13 cellular contexts compared by ENCODE assay signal in the genomic region with DNA sequence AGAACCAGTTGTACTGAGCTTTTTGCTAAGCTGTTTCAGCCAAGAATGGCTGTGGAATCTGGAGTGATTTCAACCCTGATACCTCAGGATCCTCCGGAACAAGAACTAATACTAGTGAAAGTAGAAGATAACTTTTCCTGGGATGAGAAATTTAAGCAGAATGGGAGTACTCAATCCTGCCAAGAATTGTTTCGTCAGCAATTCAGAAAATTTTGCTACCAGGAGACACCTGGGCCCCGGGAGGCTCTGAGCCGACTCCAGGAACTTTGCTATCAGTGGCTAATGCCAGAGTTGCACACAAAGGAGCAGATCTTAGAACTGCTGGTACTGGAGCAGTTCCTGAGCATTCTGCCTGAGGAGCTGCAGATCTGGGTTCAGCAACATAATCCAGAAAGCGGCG. TPM values are rescaled to one million over a fixed set of nuclear protein-coding genes. Genes with fewer than 3 reads are reported as not detected.
DNase-seq lines count a peak whose midpoint lies in the region; ATAC-seq and TF ChIP-seq lines count a peak whose summit lies in the region.
"Had no signal": no experiment of that assay in that cellular context is flagged by ENCODE, and none has a peak within 500 bp of the region (broad histone marks: within the 10 kb centered on the region; RNA-seq: fewer than 3 reads in every experiment).

No MANE protein-coding gene starts in this region.

- no peak for DNase-seq in SK-N-SH
- no peak for DNase-seq in stimulated activated effector memory CD8-positive, alpha-beta T cell treated with anti-CD3 and anti-CD28 coated beads, Interleukin-12 subunit alpha, Interleukin-12 subunit beta, amount 100 ng/mL, for 72 hours (ENCODE audit: low spot score in 2 of 2)
- DNase-seq in suprapubic skin (ENCODE audit: low spot score in 2 of 2) = no peak
- DNase-seq in cerebellar cortex (ENCODE audit: low spot score) = no peak
- DNase-seq: activated CD4-positive, CD25-positive, alpha-beta regulatory T cell; central memory CD4-positive, alpha-beta T cell; NCI-H2171 treated with DMSO at 0.1 percent for 48 hours had no signal

- H3K4me2 ChIP-seq in SK-N-SH (no peak overlapping the region; the same call in 1 of the 2 replicates), SU-DHL-6 (ENCODE audit: low read depth, low read length, poor library complexity, severe bottlenecking) (peak overlapping the region; percentile 96)

- POLR2A ChIA-PET in SK-N-SH (lab: Yijun Ruan, JAX) = interaction anchor here (2.4 kb wide), 1 partner anchor 48 kb away, joined by 16 read pairs; a partner anchor contains a TSS

- peak overlapping the region; percentile 96; the same call in 1 of the 2 replicates for H3K9ac ChIP-seq in SK-N-SH
- no peak overlapping the region for H3K9ac ChIP-seq in SU-DHL-6 (ENCODE audit: low read length)
- H3K9ac ChIP-seq in iPS-18a (ENCODE audit: low read length) = peak overlapping the region; percentile 98

- H3K36me3 Mint-ChIP-seq in stimulated activated effector memory CD8-positive, alpha-beta T cell treated with anti-CD3 and anti-CD28 coated beads, Interleukin-12 subunit alpha, Interleukin-12 subunit beta, amount 100 ng/mL, for 72 hours = peaks cover 67% of the 10 kb centered on the region

- CTCF ChIA-PET in SK-N-SH (lab: Yijun Ruan, JAX) = interaction anchor here (2.9 kb wide), 1 partner anchor 12 kb away, joined by 13 read pairs; no protein-coding TSS in a partner anchor

- no peak for TF ChIP-seq EP300 in SK-N-SH (IDR thresholded peaks at IDR 0.05; ENCODE audit: borderline replicate concordance in 1 of 2, low read depth in 1 of 2, low read length in 1 of 2)
- TF ChIP-seq EP300 in suprapubic skin (IDR thresholded peaks at IDR 0.05) = no peak

- no peaks in the 10 kb centered on the region for H3K9me3 ChIP-seq in SK-N-SH
- H3K9me3 ChIP-seq in SU-DHL-6 (ENCODE audit: insufficient read depth, low read length) = peaks cover 37% of the 10 kb centered on the region; the same call in 1 of the 2 replicates
- H3K9me3 ChIP-seq in iPS-18a (ENCODE audit: control insufficient read depth, low read depth, low read length) = no peaks in the 10 kb centered on the region
- H3K9me3 ChIP-seq in suprapubic skin = no peaks in the 10 kb centered on the region
- H3K9me3 ChIP-seq: right atrium auricular region had no signal

- no peak for ATAC-seq in SK-N-SH treated with all-trans-retinoic acid at 6 μM for 48 hours
- ATAC-seq in stimulated activated effector memory CD8-positive, alpha-beta T cell treated with anti-CD3 and anti-CD28 coated beads, Interleukin-12 subunit alpha, Interleukin-12 subunit beta, amount 100 ng/mL, for 72 hours = no peak
- ATAC-seq in HG02588 (IDR thresholded peaks at IDR 0.05; ENCODE audit: unreplicated experiment) = no peak
- ATAC-seq: esophagus mucosa had no signal

- no peak for TF ChIP-seq RAD21 in SK-N-SH (IDR thresholded peaks at IDR 0.05; ENCODE audit: low read length)

- H3K4me1 Mint-ChIP-seq in stimulated activated effector memory CD8-positive, alpha-beta T cell treated with anti-CD3 and anti-CD28 coated beads, Interleukin-12 subunit alpha, Interleukin-12 subunit beta, amount 100 ng/mL, for 72 hours = peaks cover 31% of the 10 kb centered on the region

- 92% methylated on average over 6 of the region's 6 CpGs for WGBS in SK-N-SH (ENCODE audit: low lambda C conversion rate)
- 91% methylated on average over 6 of the region's 6 CpGs for WGBS in suprapubic skin

- H3K27me3 ChIP-seq in SK-N-SH (ENCODE audit: insufficient read depth) = no peaks in the 10 kb centered on the region
- no peaks in the 10 kb centered on the region for H3K27me3 ChIP-seq in SU-DHL-6 (ENCODE audit: low read length)
- H3K27me3 ChIP-seq in iPS-18a (ENCODE audit: control insufficient read depth, insufficient read depth, low read length) = no peaks in the 10 kb centered on the region
- no peaks in the 10 kb centered on the region for H3K27me3 ChIP-seq in suprapubic skin
- H3K27me3 ChIP-seq: right atrium auricular region had no signal

- TF ChIP-seq POLR2A in suprapubic skin (IDR thresholded peaks at IDR 0.05) = no peak

- peaks cover 15% of the 10 kb centered on the region for H3K9me3 Mint-ChIP-seq in stimulated activated effector memory CD8-positive, alpha-beta T cell treated with anti-CD3 and anti-CD28 coated beads, Interleukin-12 subunit alpha, Interleukin-12 subunit beta, amount 100 ng/mL, for 72 hours

- H3K36me3 ChIP-seq in SK-N-SH (replicated peaks in 1 of 2; ENCODE audit: control insufficient read depth in 1 of 2, insufficient read depth in 2 of 2, low read length in 1 of 2) (peaks cover 51 to 52% of the 10 kb centered on the region in 2 experiments), SU-DHL-6 (ENCODE audit: low read length) (peaks cover 57% of the 10 kb centered on the region), iPS-18a (ENCODE audit: control insufficient read depth, low read depth, low read length) (peaks cover 51% of the 10 kb centered on the region), suprapubic skin (peaks cover 49% of the 10 kb centered on the region)

- H3K79me2 ChIP-seq in SK-N-SH (ENCODE audit: insufficient read depth) (peaks cover 20% of the 10 kb centered on the region; the same call in 1 of the 2 replicates), SU-DHL-6 (ENCODE audit: insufficient read depth, low read length) (peaks cover 22% of the 10 kb centered on the region)

- peak overlapping the region; percentile 67 for H3K27ac Mint-ChIP-seq in stimulated activated effector memory CD8-positive, alpha-beta T cell treated with anti-CD3 and anti-CD28 coated beads, Interleukin-12 subunit alpha, Interleukin-12 subunit beta, amount 100 ng/mL, for 72 hours

- TF ChIP-seq CTCF in SK-N-SH (IDR thresholded peaks at IDR 0.05) (no peak), SU-DHL-6 (IDR thresholded peaks at IDR 0.05; ENCODE audit: insufficient read depth, low read length, poor library complexity, severe bottlenecking) (no peak), suprapubic skin (IDR thresholded peaks at IDR 0.05) (no peak)

- H3F3A ChIP-seq in SK-N-SH (replicated peaks; ENCODE audit: insufficient read depth) (no peaks in the 10 kb centered on the region), SU-DHL-6 (ENCODE audit: insufficient read depth) (peaks cover 3% of the 10 kb centered on the region; the same call in 1 of the 2 replicates)

- H2AFZ ChIP-seq in SK-N-SH (ENCODE audit: low read depth) (no peak overlapping the region), SU-DHL-6 (ENCODE audit: low read depth, low read length, severe bottlenecking) (no peak overlapping the region)

- H3K9me2 ChIP-seq in SK-N-SH = no peaks in the 10 kb centered on the region
- H3K9me2 ChIP-seq in SU-DHL-6 (replicated peaks; ENCODE audit: insufficient read depth, low read length) = no peaks in the 10 kb centered on the region

- H4K20me1 ChIP-seq in SK-N-SH (ENCODE audit: insufficient read depth) (no peaks in the 10 kb centered on the region), SU-DHL-6 (ENCODE audit: low read depth, low read length) (no peaks in the 10 kb centered on the region)

- peaks cover 3 to 10% of the 10 kb centered on the region in 2 experiments; a peak in 3 of 4 replicates for H3K4me1 ChIP-seq in SK-N-SH (ENCODE audit: control insufficient read depth in 1 of 2, insufficient read depth in 2 of 2, low read depth in 1 of 2, low read length in 1 of 2)
- peaks cover 8% of the 10 kb centered on the region for H3K4me1 ChIP-seq in iPS-18a (ENCODE audit: control insufficient read depth, low read depth, low read length)
- peaks cover 19% of the 10 kb centered on the region for H3K4me1 ChIP-seq in suprapubic skin

- H3K4me3 Mint-ChIP-seq in stimulated activated effector memory CD8-positive, alpha-beta T cell treated with anti-CD3 and anti-CD28 coated beads, Interleukin-12 subunit alpha, Interleukin-12 subunit beta, amount 100 ng/mL, for 72 hours = no peak overlapping the region

- H3K27ac ChIP-seq in SK-N-SH (ENCODE audit: low read depth in 2 of 2, low read length in 1 of 2) (no peak overlapping the region; a peak in 1 of 4 replicates), SU-DHL-6 (ENCODE audit: low read depth, low read length) (no peak overlapping the region), iPS-18a (ENCODE audit: low read length) (no peak overlapping the region), suprapubic skin (no peak overlapping the region)

- H3K4me3 ChIP-seq in SK-N-SH (ENCODE audit: low read depth in 2 of 2, low read length in 1 of 2) (peak overlapping the region in 1 of 2 experiments; percentile 0; a peak in 1 of 4 replicates), SU-DHL-6 (ENCODE audit: insufficient read depth, low read length, poor library complexity, severe bottlenecking) (peak overlapping the region; percentile 91), iPS-18a (ENCODE audit: low read length) (peak overlapping the region; percentile 93), suprapubic skin (no peak overlapping the region)

TF ChIP-seq in SK-N-SH, 30 proteins besides CTCF, POLR2A, EP300 and RAD21 (continues in another document):
- no peak for TF ChIP-seq YY1 (IDR thresholded peaks at IDR 0.05; ENCODE audit: low read depth)
- TF ChIP-seq, protein P1, sequence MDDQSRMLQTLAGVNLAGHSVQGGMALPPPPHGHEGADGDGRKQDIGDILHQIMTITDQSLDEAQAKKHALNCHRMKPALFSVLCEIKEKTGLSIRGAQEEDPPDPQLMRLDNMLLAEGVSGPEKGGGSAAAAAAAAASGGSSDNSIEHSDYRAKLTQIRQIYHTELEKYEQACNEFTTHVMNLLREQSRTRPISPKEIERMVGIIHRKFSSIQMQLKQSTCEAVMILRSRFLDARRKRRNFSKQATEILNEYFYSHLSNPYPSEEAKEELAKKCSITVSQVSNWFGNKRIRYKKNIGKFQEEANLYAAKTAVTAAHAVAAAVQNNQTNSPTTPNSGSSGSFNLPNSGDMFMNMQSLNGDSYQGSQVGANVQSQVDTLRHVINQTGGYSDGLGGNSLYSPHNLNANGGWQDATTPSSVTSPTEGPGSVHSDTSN (IDR thresholded peaks at IDR 0.05) = no peak

TF ChIP-seq in SK-N-SH treated with all-trans-retinoic acid at 6 μM for 48 hours, 23 proteins besides CTCF, POLR2A, EP300 and RAD21 (continues in another document):
- TF ChIP-seq ARNTL (CRISPR knock-in tag; IDR thresholded peaks at IDR 0.05; ENCODE audit: borderline replicate concordance, low read depth) (no peak), GLIS3 (CRISPR knock-in tag; IDR thresholded peaks at IDR 0.05) (no peak), ZFP3 (CRISPR knock-in tag; IDR thresholded peaks at IDR 0.05) (no peak), OSR1 (CRISPR knock-in tag; IDR thresholded peaks at IDR 0.05) (no peak), CSDC2 (CRISPR knock-in tag; IDR thresholded peaks at IDR 0.05) (no peak)

RNA-seq across cellular contexts. Expression of a gene that starts 1.6 kb away (rescaled TPM):
- polyA plus RNA-seq in SK-N-SH (2012; rRNA removed) = 4.8 and 7.4 TPM in 2 replicates
- 5.9 and 6.4 TPM in 2 replicates for polyA plus RNA-seq in SK-N-SH (2012; cell fraction: cytosol; rRNA removed)
- polyA plus RNA-seq in SK-N-SH (2012; cell fraction: nucleus; rRNA removed) = 11.0 and 16.8 TPM in 2 replicates
- 10 to 100 TPM; 13.2 to 41.0 (median 17.3) TPM for total RNA-seq in suprapubic skin

RNA-seq across cellular contexts. Expression of a gene that starts 47.6 kb away (rescaled TPM):
- 5.9 and 7.0 TPM in 2 replicates for polyA plus RNA-seq in SK-N-SH (2012; rRNA removed)
- polyA plus RNA-seq in SK-N-SH (2012; cell fraction: cytosol; rRNA removed) = 5.1 and 5.3 TPM in 2 replicates
- polyA plus RNA-seq in SK-N-SH (2012; cell fraction: nucleus; rRNA removed) = 13.9 and 25.6 TPM in 2 replicates
- total RNA-seq in suprapubic skin = 10 to 100 TPM in 2 of 4 donors, 1 to 10 TPM in 2; 9.6 to 25.2 (median 10.7) TPM
